8 cellular contexts compared by ENCODE assay signal in the genomic region with DNA sequence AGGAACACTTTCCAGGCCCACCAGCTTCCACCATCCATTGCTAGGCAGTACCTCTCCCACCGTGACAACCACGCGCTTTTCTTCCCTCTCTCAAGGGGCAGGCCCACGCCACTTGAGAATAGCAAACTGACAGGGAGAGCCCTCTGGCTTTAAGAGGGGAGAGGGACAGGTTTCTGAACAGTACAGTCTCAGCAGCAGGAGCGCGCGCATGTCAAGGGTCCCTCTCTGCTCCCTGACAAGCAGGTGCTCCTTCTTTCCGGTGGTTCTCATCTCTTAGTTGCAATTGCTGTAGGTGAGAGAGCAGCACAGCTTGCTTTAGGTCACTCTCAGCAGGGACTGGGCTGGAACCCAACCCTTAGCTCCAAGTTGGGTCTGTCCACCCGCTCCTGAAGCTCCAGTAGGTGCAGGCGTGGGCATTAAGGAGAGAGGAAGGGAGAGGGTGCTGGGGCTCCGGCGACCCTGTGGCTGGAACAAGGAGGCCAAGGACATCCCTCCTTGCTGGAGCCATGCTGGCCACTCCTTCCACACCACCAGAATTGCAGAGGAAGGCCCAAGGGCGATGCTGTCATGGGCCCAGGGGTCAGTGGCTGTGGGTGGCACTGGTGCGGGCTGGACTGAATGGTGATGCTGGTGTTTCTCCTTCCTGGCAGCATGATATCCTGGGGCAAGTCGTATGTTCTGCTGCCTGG.
DNase-seq lines count a peak whose midpoint lies in the region; ATAC-seq and TF ChIP-seq lines count a peak whose summit lies in the region.

No MANE protein-coding gene starts in this region.

- peaks cover 35 to 42% of the 10 kb centered on the region in 2 experiments for H3K4me1 ChIP-seq in neutrophil (ENCODE audit: control insufficient read depth in 1 of 2, insufficient read depth in 1 of 2, low read depth in 1 of 2, low read length in 1 of 2)

- peak overlapping the region; percentile 84 for H3K4me3 Mint-ChIP-seq in activated naive CD4-positive, alpha-beta T cell treated with anti-CD3 and anti-CD28 coated beads, Interleukin-2, amount 10 ng/mL, durations not matched to agents 7 days and 5 days

- H3K27ac ChIP-seq in SU-DHL-6 (ENCODE audit: low read depth, low read length) (no peak overlapping the region), neutrophil (peak overlapping the region; percentile 96)

- H3K4me3 ChIP-seq in SU-DHL-6 (ENCODE audit: insufficient read depth, low read length, poor library complexity, severe bottlenecking) (peak overlapping the region; percentile 54), fibroblast of mammary gland (ENCODE audit: control insufficient read depth, low read depth, low read length) (peak overlapping the region; percentile 66), neutrophil (ENCODE audit: low read depth in 1 of 2, low read length in 1 of 2) (peak overlapping the region; percentile 76 to 85)

- no peaks in the 10 kb centered on the region for H4K20me1 ChIP-seq in SU-DHL-6 (ENCODE audit: low read depth, low read length)

- H3K27ac Mint-ChIP-seq in activated naive CD4-positive, alpha-beta T cell treated with anti-CD3 and anti-CD28 coated beads, Interleukin-2, amount 10 ng/mL, durations not matched to agents 7 days and 5 days = peak overlapping the region; percentile 90

- H3K4me1 Mint-ChIP-seq in activated naive CD4-positive, alpha-beta T cell treated with anti-CD3 and anti-CD28 coated beads, Interleukin-2, amount 10 ng/mL, durations not matched to agents 7 days and 5 days = peaks cover 28% of the 10 kb centered on the region

- H2AFZ ChIP-seq in SU-DHL-6 (ENCODE audit: low read depth, low read length, severe bottlenecking) = peak overlapping the region; percentile 57

- no peak for DNase-seq in activated naive CD4-positive, alpha-beta T cell treated with anti-CD3 and anti-CD28 coated beads, Interleukin-2, amount 10 ng/mL, durations not matched to agents 7 days and 5 days
- DNase-seq in activated naive CD4-positive, alpha-beta T cell treated with anti-CD3 and anti-CD28 coated beads, Interleukin-2, amount 50 U/mL, for 16 hours = no peak
- no peak for DNase-seq in fibroblast of mammary gland (ENCODE audit: low read depth)

- H3K9me3 Mint-ChIP-seq in activated naive CD4-positive, alpha-beta T cell treated with anti-CD3 and anti-CD28 coated beads, Interleukin-2, amount 10 ng/mL, durations not matched to agents 7 days and 5 days = peaks cover 11% of the 10 kb centered on the region

- peaks cover 38% of the 10 kb centered on the region for H3K36me3 Mint-ChIP-seq in activated naive CD4-positive, alpha-beta T cell treated with anti-CD3 and anti-CD28 coated beads, Interleukin-2, amount 10 ng/mL, durations not matched to agents 7 days and 5 days

- no peaks in the 10 kb centered on the region for H3K27me3 ChIP-seq in SU-DHL-6 (ENCODE audit: low read length)
- no peaks in the 10 kb centered on the region for H3K27me3 ChIP-seq in neutrophil

- TF ChIP-seq CTCF in SU-DHL-6 (IDR thresholded peaks at IDR 0.05; ENCODE audit: insufficient read depth, low read length, poor library complexity, severe bottlenecking) = no peak
- TF ChIP-seq CTCF in fibroblast of mammary gland (conservative IDR thresholded peaks at IDR 0.05; ENCODE audit: control insufficient read depth, insufficient read depth, low read depth, low read length) = no peak
- no peak for TF ChIP-seq CTCF in neutrophil (IDR thresholded peaks at IDR 0.05)

- no peaks in the 10 kb centered on the region for H3K36me3 ChIP-seq in SU-DHL-6 (ENCODE audit: low read length)
- H3K36me3 ChIP-seq in neutrophil = peaks cover 29% of the 10 kb centered on the region

- no peaks in the 10 kb centered on the region for H3K27me3 Mint-ChIP-seq in activated naive CD4-positive, alpha-beta T cell treated with anti-CD3 and anti-CD28 coated beads, Interleukin-2, amount 10 ng/mL, durations not matched to agents 7 days and 5 days

- H3K9me3 ChIP-seq in SU-DHL-6 (ENCODE audit: insufficient read depth, low read length) (no peaks in the 10 kb centered on the region), neutrophil (no peaks in the 10 kb centered on the region)

- peak overlapping the region; percentile 66 for H3K4me2 ChIP-seq in SU-DHL-6 (ENCODE audit: low read depth, low read length, poor library complexity, severe bottlenecking)

- no peak for ATAC-seq in activated CD4-positive, CD25-positive, alpha-beta regulatory T cell treated with anti-CD3 and anti-CD28 coated beads, Interleukin-2, amount 50 U/mL, for 24 hours
- ATAC-seq in HG03139 (IDR thresholded peaks at IDR 0.05; ENCODE audit: unreplicated experiment) = no peak
- no peak for ATAC-seq in HG02759 (IDR thresholded peaks at IDR 0.05; ENCODE audit: unreplicated experiment)

- 0 out of 2 replicates have a peak, but pooled peaks cover 21% of the 10 kb centered on the region for H3F3A ChIP-seq in SU-DHL-6 (ENCODE audit: insufficient read depth)

- H3K9ac ChIP-seq in SU-DHL-6 (ENCODE audit: low read length) = peak overlapping the region; percentile 81

- CTCF ChIA-PET in activated naive CD4-positive, alpha-beta T cell treated with anti-CD3 and anti-CD28 coated beads, Interleukin-2, amount 10 ng/mL, durations not matched to agents 7 days and 5 days (lab: Charles Lee) = interaction anchor here (1.1 to 2.2 kb wide), 6 partner anchors 11 to 458 kb away, joined by 4 to 12 read pairs (median 8); a partner anchor contains a TSS

- no peaks in the 10 kb centered on the region for H3K79me2 ChIP-seq in SU-DHL-6 (ENCODE audit: insufficient read depth, low read length)

- H3K9me2 ChIP-seq in SU-DHL-6 (replicated peaks; ENCODE audit: insufficient read depth, low read length) = no peaks in the 10 kb centered on the region
